In genomic region chr11:94769897-94770296, GRCh38 we compare ENCODE assay signal across 9 cellular contexts. TPM values are rescaled to one million over a fixed set of nuclear protein-coding genes. Genes with fewer than 3 reads are reported as not detected.
DNase-seq lines count a peak whose midpoint lies in the region; ATAC-seq and TF ChIP-seq lines count a peak whose summit lies in the region.
"Had no signal": no experiment of that assay in that cellular context is flagged by ENCODE, and none has a peak within 500 bp of the region (broad histone marks: within the 10 kb centered on the region; RNA-seq: fewer than 3 reads in every experiment).

No MANE protein-coding gene starts in this region.

- peak overlapping the region; percentile 97 for H3K4me3 ChIP-seq in OCI-LY3 (ENCODE audit: low read length)
- H3K4me3 ChIP-seq in fibroblast of the aortic adventitia (ENCODE audit: low read depth, low read length), result peak overlapping the region; percentile 87
- peak overlapping the region; percentile 99 for H3K4me3 ChIP-seq in psoas muscle

- TF ChIP-seq CTCF in OCI-LY3 (IDR thresholded peaks at IDR 0.05; ENCODE audit: low read depth, low read length) (no peak), fibroblast of the aortic adventitia (IDR thresholded peaks at IDR 0.05; ENCODE audit: insufficient read depth, low read length) (no peak), psoas muscle (IDR thresholded peaks at IDR 0.05) (no peak)

- in situ Hi-C loops in G401 (cut with HindIII; ENCODE audit: low sequenced_read_pairs), result no loop called here

- peaks cover 17% of the 10 kb centered on the region for H3K4me1 ChIP-seq in OCI-LY3 (ENCODE audit: low read length)
- peaks cover 61% of the 10 kb centered on the region for H3K4me1 ChIP-seq in psoas muscle

- H3K27ac ChIP-seq in OCI-LY3 (ENCODE audit: low read length) (no peak overlapping the region), psoas muscle (peak overlapping the region; percentile 99)

- peaks cover 65% of the 10 kb centered on the region for H3K79me2 ChIP-seq in OCI-LY3 (ENCODE audit: low read length)

- ATAC-seq in psoas muscle, result peak in 3 of 4 donors; percentile 50 to 53 (median 53)
- ATAC-seq in HG03025 (IDR thresholded peaks at IDR 0.05; ENCODE audit: low FRiP score, unreplicated experiment), result no peak

- no peak overlapping the region for H2AFZ ChIP-seq in OCI-LY3 (ENCODE audit: low read depth, low read length)

- intact Hi-C loops in psoas muscle (cut with DNase I), result loop anchor here (2.0 to 10.0 kb wide), 5 partner anchors 31 to 148 kb away; no protein-coding TSS in a partner anchor

- H3K36me3 ChIP-seq in OCI-LY3 (replicated peaks; ENCODE audit: low read depth, low read length) (peaks cover 12% of the 10 kb centered on the region), psoas muscle (ENCODE audit: insufficient read depth in 1 of 2, low read depth in 1 of 2) (no peaks in the 10 kb centered on the region)

- DNase-seq in G401 (ENCODE audit: low spot score), result peak; percentile 28
- no peak for DNase-seq in fibroblast of the aortic adventitia (ENCODE audit: low read depth)
- peak; percentile 32 to 70 for DNase-seq in psoas muscle
- DNase-seq in NOMO-1 treated with dmso at 0.1 percent for 144 hours (lab: John Stamatoyannopoulos, UW; ENCODE audit: unreplicated experiment), result no peak
- DNase-seq in COR-L47 (lab: John Stamatoyannopoulos, UW), result no peak
- DNase-seq in ecto neural progenitor cell (ENCODE audit: low spot score), result no peak
- DNase-seq: NCI-H187 treated with DMSO at 0.1 percent for 48 hours had no signal

- peaks cover 49% of the 10 kb centered on the region for H4K20me1 ChIP-seq in OCI-LY3 (ENCODE audit: insufficient read depth, low read length)

- H3K4me2 ChIP-seq in OCI-LY3 (ENCODE audit: low read length), result peak overlapping the region; percentile 95

- WGBS in psoas muscle, 3 donors, result 9 to 10% (median 9%) methylated on average over 7 of the region's 7 CpGs

- no peaks in the 10 kb centered on the region for H3K9me3 ChIP-seq in OCI-LY3 (ENCODE audit: insufficient read depth, low read length)
- no peaks in the 10 kb centered on the region for H3K9me3 ChIP-seq in psoas muscle

- H3K27me3 ChIP-seq in OCI-LY3 (ENCODE audit: low read depth, low read length) (no peaks in the 10 kb centered on the region), psoas muscle (ENCODE audit: insufficient read depth in 3 of 3, low read length in 2 of 3) (no peaks in the 10 kb centered on the region)

- peak overlapping the region; percentile 97 for H3K9ac ChIP-seq in OCI-LY3 (ENCODE audit: low read length)

RNA-seq across cellular contexts. Expression of gene AMOTL1, which starts 1.7 kb away (rescaled TPM):
- 33.0 and 45.9 TPM in 2 replicates for total RNA-seq in G401 (2014; rRNA removed; shearing (Covaris generic))
- total RNA-seq in fibroblast of the aortic adventitia (ENCODE audit: low replicate concordance), result 29.4 and 64.7 TPM in 2 replicates
- total RNA-seq in psoas muscle, result 100 to 1,000 TPM; 225 to 355 (median 292) TPM
- 100 to 1,000 TPM in 1 of 3 donors, 10 to 100 TPM in 2; 46.5 to 162 (median 91.8) TPM for polyA plus RNA-seq in psoas muscle

Comparison
In these comparisons a context has a peak if more than half of its experiments do, and no peak if none do; other contexts are left out.
1. DNase-seq: peak in G401 (single experiment) and psoas muscle (2 of 2); none in fibroblast of the aortic adventitia (single experiment), NOMO-1 treated with dmso at 0.1 percent for 144 hours (single experiment), COR-L47 (single experiment) and ecto neural progenitor cell (single experiment).
2. Peak in every context shown above with its lines, with median percentiles within 50 percentile points of each other: H3K4me3 ChIP-seq.